13 cellular contexts compared by ENCODE assay signal in genomic region chr15:42493694-42494093, GRCh38. TPM values are rescaled to one million over a fixed set of nuclear protein-coding genes. Genes with fewer than 3 reads are reported as not detected.
DNase-seq lines count a peak whose midpoint lies in the region; ATAC-seq and TF ChIP-seq lines count a peak whose summit lies in the region.
"Had no signal": no experiment of that assay in that cellular context is flagged by ENCODE, and none has a peak within 500 bp of the region (broad histone marks: within the 10 kb centered on the region; RNA-seq: fewer than 3 reads in every experiment).

No MANE protein-coding gene starts in this region.

- H3K4me3 ChIP-seq in heart right ventricle, result peak overlapping the region in 1 of 10 donors; percentile 17
- H3K4me3 ChIP-seq in left lung, result peak overlapping the region in 1 of 2 donors; percentile 5
- no peak overlapping the region for H3K4me3 ChIP-seq in upper lobe of right lung

- no peak for DNase-seq in heart right ventricle
- DNase-seq in cardiac septum (ENCODE audit: low spot score), result no peak
- no peak for DNase-seq in left lung
- no peak for DNase-seq in upper lobe of right lung
- no peak for DNase-seq in cerebellar nuclear complex (lab: John Stamatoyannopoulos, UW)
- DNase-seq in activated CD8-positive, alpha-beta memory T cell treated with anti-CD3 and anti-CD28 coated beads for 24 hours, result no peak
- DNase-seq: activated CD4-positive, CD25-positive, alpha-beta regulatory T cell; cortex of kidney; islet precursor cell; NCI-H1105 treated with DMSO at 0.1 percent for 48 hours; stimulated activated CD4-positive, alpha-beta T cell treated with anti-CD3 and anti-CD28 coated beads, Interleukin-2, amount 100 ng/mL, for 48 hours had no signal

- H3K9me3 ChIP-seq in heart right ventricle (no peaks in the 10 kb centered on the region), left lung (no peaks in the 10 kb centered on the region), upper lobe of right lung (no peaks in the 10 kb centered on the region)

- intact Hi-C loops in heart right ventricle (cut with DNase I) (loop anchor here in 1 of 10 donors (10.0 kb wide), 1 partner anchor 81 kb away; the partner anchor contains the start of gene STARD9), cardiac septum (cut with DNase I) (no loop called here), left lung (cut with DNase I) (no loop called here), upper lobe of right lung (cut with DNase I) (no loop called here)

- ATAC-seq in heart right ventricle, result no peak
- ATAC-seq in left lung, result no peak
- no peak for ATAC-seq in upper lobe of right lung
- no peak for ATAC-seq in GM21737 (IDR thresholded peaks at IDR 0.05; ENCODE audit: unreplicated experiment)

- H3K36me3 ChIP-seq in heart right ventricle, result no peaks in the 10 kb centered on the region
- no peaks in the 10 kb centered on the region for H3K36me3 ChIP-seq in left lung
- H3K36me3 ChIP-seq in upper lobe of right lung, result no peaks in the 10 kb centered on the region

- H3K27ac ChIP-seq in heart right ventricle (peak overlapping the region in 9 of 10 donors; percentile 83 to 93 (median 91)), VCaP (peak overlapping the region; percentile 93; the same call in 1 of the 2 replicates), left lung (peak overlapping the region; percentile 94 to 95), upper lobe of right lung (peak overlapping the region; percentile 96)

- H3K27me3 ChIP-seq in heart right ventricle (no peaks in the 10 kb centered on the region), left lung (no peaks in the 10 kb centered on the region), upper lobe of right lung (no peaks in the 10 kb centered on the region)

- WGBS in heart right ventricle, 2 donors, result 84 to 88% methylated on average over 1 of the region's 1 CpG

- TF ChIP-seq CTCF in heart right ventricle (IDR thresholded peaks at IDR 0.05) (no peak), VCaP (conservative IDR thresholded peaks at IDR 0.05) (no peak), left lung (IDR thresholded peaks at IDR 0.05) (no peak), upper lobe of right lung (IDR thresholded peaks at IDR 0.05) (no peak)

- H3K4me1 ChIP-seq in heart right ventricle (peaks cover 8 to 78% (median 58%) of the 10 kb centered on the region in 9 donors), left lung (peaks cover 22 to 81% of the 10 kb centered on the region in 2 donors), upper lobe of right lung (peaks cover 60% of the 10 kb centered on the region)

RNA-seq across cellular contexts. Expression of gene SNAP23, which starts 1.7 kb away (rescaled TPM):
- 10 to 100 TPM; 26.7 to 64.8 (median 46.6) TPM for total RNA-seq in heart right ventricle
- polyA plus RNA-seq in heart right ventricle, result 10 to 100 TPM; 24.8 to 87.9 TPM
- 48.2 TPM for total RNA-seq in cardiac septum
- total RNA-seq in left lung, result 10 to 100 TPM; 89.9 to 96.3 TPM
- 81.9 TPM for total RNA-seq in upper lobe of right lung

RNA-seq across cellular contexts. Expression of gene ZNF106, which starts 2.8 kb away (rescaled TPM):
- total RNA-seq in heart right ventricle (100 to 1,000 TPM; 390 to 945 (median 812) TPM), cardiac septum (691 TPM), left lung (100 to 1,000 TPM in 1 of 2 donors, 10 to 100 TPM in 1; 93.1 to 106 TPM), upper lobe of right lung (118 TPM)
- polyA plus RNA-seq in heart right ventricle, result 10 to 100 TPM; 52.6 to 67.2 TPM

RNA-seq across cellular contexts. Expression of gene LRRC57, which starts 54.9 kb away (rescaled TPM):
- total RNA-seq in heart right ventricle, result 10 to 100 TPM; 12.1 to 24.6 (median 16.6) TPM
- polyA plus RNA-seq in heart right ventricle, result 1 to 10 TPM; 3.7 to 6.9 TPM
- 16.9 TPM for total RNA-seq in cardiac septum
- 10 to 100 TPM; 26.7 to 27.9 TPM for total RNA-seq in left lung
- total RNA-seq in upper lobe of right lung, result 25.9 TPM

RNA-seq across cellular contexts. Expression of gene HAUS2, which starts 54.9 kb away (rescaled TPM):
- total RNA-seq in heart right ventricle, result 10 to 100 TPM in 8 of 10 donors, 1 to 10 TPM in 2; 8.5 to 17.0 (median 11.9) TPM
- polyA plus RNA-seq in heart right ventricle, result 1 to 10 TPM; 5.5 to 9.1 TPM
- 14.7 TPM for total RNA-seq in cardiac septum
- 10 to 100 TPM; 18.4 to 20.5 TPM for total RNA-seq in left lung
- 17.1 TPM for total RNA-seq in upper lobe of right lung
